ENCODE assay signal across 3 cellular contexts in genomic region chr5:95114902-95115301, GRCh38.
"Had no signal": no experiment of that assay in that cellular context is flagged by ENCODE, and none has a peak within 500 bp of the region (broad histone marks: within the 10 kb centered on the region; RNA-seq: fewer than 3 reads in every experiment).

No MANE protein-coding gene starts in this region.

- H3K4me3 ChIP-seq: GM12878 had no signal

- ATAC-seq: GM12878 had no signal

- DNase-seq: GDM1, GF-D8 had no signal
